ENCODE assay signal across 18 cellular contexts in the genomic region with DNA sequence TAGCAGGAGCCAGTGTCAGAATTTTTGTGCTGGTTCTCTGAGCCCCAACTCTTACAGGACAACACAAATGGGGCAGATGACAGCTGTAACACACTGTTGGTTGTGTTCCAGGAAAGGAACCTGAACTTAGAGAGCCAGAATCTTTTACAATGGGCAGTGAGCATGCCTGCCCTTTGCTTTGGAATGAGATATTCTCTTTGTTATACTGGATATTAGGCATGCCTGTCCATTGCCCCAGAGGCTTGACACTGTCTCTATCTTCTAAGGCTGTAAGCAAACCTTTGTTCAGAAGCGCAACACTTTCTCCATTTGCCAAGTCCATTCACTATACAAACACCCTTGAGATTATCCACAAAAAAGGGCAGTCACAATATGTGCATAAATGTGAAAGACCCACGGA. TPM values are rescaled to one million over a fixed set of nuclear protein-coding genes. Genes with fewer than 3 reads are reported as not detected.
A peak's percentile ranks its signal among the peaks of the same experiment; 100 is the strongest.
DNase-seq lines count a peak whose midpoint lies in the region; ATAC-seq and TF ChIP-seq lines count a peak whose summit lies in the region.
"Had no signal": no experiment of that assay in that cellular context is flagged by ENCODE, and none has a peak within 500 bp of the region (broad histone marks: within the 10 kb centered on the region; RNA-seq: fewer than 3 reads in every experiment).

No MANE protein-coding gene starts in this region.

- no peak overlapping the region for H4K91ac ChIP-seq in neuronal stem cell (ENCODE audit: low read depth, low read length, poor library complexity)

- no peaks in the 10 kb centered on the region for H3K27me3 Mint-ChIP-seq in endodermal cell (ENCODE audit: insufficient read depth)

- no peak for ATAC-seq in HG02571 (IDR thresholded peaks at IDR 0.05; ENCODE audit: unreplicated experiment)
- ATAC-seq: CD8-positive, alpha-beta T cell had no signal

- no peak overlapping the region for H3K14ac ChIP-seq in neuronal stem cell (ENCODE audit: low read length)

- H3K4me3 ChIP-seq in endodermal cell (ENCODE audit: low read length) (no peak overlapping the region), neuronal stem cell (ENCODE audit: low read length in 2 of 2) (no peak overlapping the region), thyroid gland (replicated peaks in 1 of 3) (no peak overlapping the region)
- H3K4me3 ChIP-seq: BLaER1, MG63 had no signal

- H3K9ac ChIP-seq in endodermal cell (ENCODE audit: extremely low read depth, low read length, poor library complexity, severe bottlenecking) (no peak overlapping the region), neuronal stem cell (ENCODE audit: low read depth, low read length, poor library complexity) (no peak overlapping the region)
- H3K9ac ChIP-seq: BLaER1, KMS-11 had no signal

- H3K27ac ChIP-seq in endodermal cell (ENCODE audit: low read depth, low read length) (peak overlapping the region; percentile 13), neuronal stem cell (replicated peaks; ENCODE audit: low read length) (no peak overlapping the region), thyroid gland (no peak overlapping the region)
- H3K27ac ChIP-seq: BLaER1, KMS-11 had no signal

- H3K9me3 ChIP-seq in endodermal cell (ENCODE audit: control insufficient read depth, low read length) (no peaks in the 10 kb centered on the region), neuronal stem cell (replicated peaks in 1 of 2; ENCODE audit: control insufficient read depth in 2 of 2, insufficient read depth in 1 of 2, low read depth in 1 of 2, low read length in 2 of 2) (no peaks in the 10 kb centered on the region), thyroid gland (no peaks in the 10 kb centered on the region)
- H3K9me3 ChIP-seq: BLaER1, MG63 had no signal

- no peak overlapping the region for H2BK12ac ChIP-seq in neuronal stem cell (ENCODE audit: low read length)

- no peak overlapping the region for H3K4me3 Mint-ChIP-seq in endodermal cell
- H3K4me3 Mint-ChIP-seq: CD8-positive, alpha-beta T cell had no signal

- H3K36me3 ChIP-seq in endodermal cell (ENCODE audit: control insufficient read depth, insufficient read depth, low read length): no peaks in the 10 kb centered on the region
- H3K36me3 ChIP-seq in neuronal stem cell (replicated peaks in 1 of 2; ENCODE audit: control insufficient read depth in 2 of 2, insufficient read depth in 2 of 2, low read length in 2 of 2): no peaks in the 10 kb centered on the region
- no peaks in the 10 kb centered on the region for H3K36me3 ChIP-seq in thyroid gland
- H3K36me3 ChIP-seq: BLaER1, MG63 had no signal

- peak overlapping the region; percentile 68 for H2AFZ ChIP-seq in neuronal stem cell (ENCODE audit: low read length)

- H3K79me1 ChIP-seq in neuronal stem cell (ENCODE audit: low read depth, low read length): no peaks in the 10 kb centered on the region

- H2BK5ac ChIP-seq in neuronal stem cell (ENCODE audit: low read length): no peak overlapping the region

- peak; percentile 14 for DNase-seq in NCI-H2029 (lab: John Stamatoyannopoulos, UW)
- DNase-seq in NCI-H2029 treated with DMSO at 0.1 percent for 48 hours (lab: John Stamatoyannopoulos, UW): no peak
- DNase-seq in NCI-H69 (lab: John Stamatoyannopoulos, UW): peak; percentile 68
- DNase-seq in endodermal cell: no peak
- no peak for DNase-seq in neuronal stem cell (ENCODE audit: low spot score)
- DNase-seq in NCI-H446 (lab: John Stamatoyannopoulos, UW): no peak
- no peak for DNase-seq in thyroid gland
- DNase-seq: CD8-positive, alpha-beta T cell; DMS79 treated with DMSO at 0.1 percent for 48 hours; MG63; NCI-H1092; NCI-H187; NCI-H524; NK-92 treated with Interleukin-12 subunit alpha and Interleukin-12 subunit beta, amount 100 ng/mL, for 24 hours; SHP77 treated with DMSO at 0.1 percent for 48 hours had no signal

- H3K36me3 Mint-ChIP-seq in endodermal cell (ENCODE audit: low read depth): no peaks in the 10 kb centered on the region
- H3K36me3 Mint-ChIP-seq: CD8-positive, alpha-beta T cell had no signal

- intact Hi-C loops in thyroid gland (cut with DNase I): no loop called here

- no peak overlapping the region for H4K8ac ChIP-seq in neuronal stem cell (ENCODE audit: low read depth, low read length)

- H3K27me3 ChIP-seq in endodermal cell (ENCODE audit: control insufficient read depth, insufficient read depth, low read length, poor library complexity, severe bottlenecking): no peaks in the 10 kb centered on the region
- no peaks in the 10 kb centered on the region for H3K27me3 ChIP-seq in neuronal stem cell (ENCODE audit: control insufficient read depth in 3 of 3, insufficient read depth in 3 of 3, low read depth in 1 of 3, low read length in 3 of 3)
- H3K27me3 ChIP-seq in thyroid gland: no peaks in the 10 kb centered on the region
- H3K27me3 ChIP-seq: BLaER1, MG63 had no signal

- no peak overlapping the region for H3K18ac ChIP-seq in neuronal stem cell (ENCODE audit: low read length)

- no peaks in the 10 kb centered on the region for H3K9me3 Mint-ChIP-seq in endodermal cell
- H3K9me3 Mint-ChIP-seq: CD8-positive, alpha-beta T cell had no signal

- no peak overlapping the region for H3K4me2 ChIP-seq in neuronal stem cell (ENCODE audit: insufficient read depth, low read length, poor library complexity, severe bottlenecking)
- H3K4me2 ChIP-seq: BLaER1, KMS-11 had no signal

- no peak for TF ChIP-seq CTCF in endodermal cell (conservative IDR thresholded peaks at IDR 0.05)
- no peak for TF ChIP-seq CTCF in thyroid gland (IDR thresholded peaks at IDR 0.05)

- no peak overlapping the region for H2BK120ac ChIP-seq in neuronal stem cell (ENCODE audit: low read depth, low read length)

- H3K4me1 ChIP-seq in endodermal cell (ENCODE audit: control insufficient read depth, insufficient read depth, low read length) (no peaks in the 10 kb centered on the region), neuronal stem cell (ENCODE audit: control insufficient read depth in 2 of 2, insufficient read depth in 1 of 2, low read depth in 1 of 2, low read length in 2 of 2) (peaks cover 5 to 18% of the 10 kb centered on the region in 2 donors), thyroid gland (no peaks in the 10 kb centered on the region)
- H3K4me1 ChIP-seq: BLaER1 had no signal

- H3K23ac ChIP-seq in neuronal stem cell (ENCODE audit: low read depth, low read length, poor library complexity): no peak overlapping the region

- 90 to 100% methylated on average over 2 of the region's 2 CpGs for WGBS in endodermal cell (ENCODE audit: insufficient coverage in 1 of 2, insufficient read length in 1 of 2), 2 experiments
- no CpG with 5 or more reads among the region's 2 CpGs for WGBS in neuronal stem cell (ENCODE audit: extremely low coverage in 2 of 2, insufficient read length in 2 of 2, insufficient replicate concordance in 1 of 2), 2 donors
- 85 to 87% methylated on average over 2 of the region's 2 CpGs for WGBS in thyroid gland, 2 donors

- H2BK15ac ChIP-seq in neuronal stem cell (ENCODE audit: low read length): no peak overlapping the region

- TF ChIP-seq POLR2A in thyroid gland (IDR thresholded peaks at IDR 0.05): no peak

- peaks cover 5% of the 10 kb centered on the region for H3K4me1 Mint-ChIP-seq in endodermal cell

- no peak overlapping the region for H2AK5ac ChIP-seq in neuronal stem cell (ENCODE audit: low read depth, low read length)

- no peak overlapping the region for H3K27ac Mint-ChIP-seq in endodermal cell
- H3K27ac Mint-ChIP-seq: CD8-positive, alpha-beta T cell had no signal

- no peak overlapping the region for H3K4ac ChIP-seq in neuronal stem cell (ENCODE audit: low read length)

RNA-seq across cellular contexts. Expression of a gene that starts 26.2 kb away (rescaled TPM):
- total RNA-seq in endodermal cell (10 to 100 TPM; 19.9 to 23.5 TPM), thyroid gland (10 to 100 TPM; 21.7 to 32.0 (median 23.6) TPM)
- polyA plus RNA-seq in endodermal cell (2013, experiment 1 of 2): 20.0 TPM
- polyA plus RNA-seq in endodermal cell (2013, experiment 2 of 2): 16.1 TPM
- 13.0 TPM for polyA plus RNA-seq in neuronal stem cell (2013, experiment 1 of 2)
- 13.5 TPM for polyA plus RNA-seq in neuronal stem cell (2013, experiment 2 of 2)

Comparison
In these comparisons a context has a peak if more than half of its experiments do, and no peak if none do; other contexts are left out.
1. DNase-seq: peak in NCI-H2029 (single experiment) and NCI-H69 (single experiment); none in NCI-H2029 treated with DMSO at 0.1 percent for 48 hours (single experiment), endodermal cell (single experiment), neuronal stem cell (single experiment), NCI-H446 (0 of 2) and thyroid gland (0 of 2).